ENCODE assay signal across 16 cellular contexts in genomic region chr12:78406213-78406612, GRCh38.
DNase-seq lines count a peak whose midpoint lies in the region; ATAC-seq and TF ChIP-seq lines count a peak whose summit lies in the region.
"Had no signal": no experiment of that assay in that cellular context is flagged by ENCODE, and none has a peak within 500 bp of the region (broad histone marks: within the 10 kb centered on the region; RNA-seq: fewer than 3 reads in every experiment).

No MANE protein-coding gene starts in this region.

- ATAC-seq in GM21723 (IDR thresholded peaks at IDR 0.05; ENCODE audit: unreplicated experiment) = peak; percentile 7
- no peak for ATAC-seq in SK-N-SH treated with all-trans-retinoic acid at 6 μM for 48 hours
- no peak for ATAC-seq in naive thymus-derived CD8-positive, alpha-beta T cell
- ATAC-seq: HepG2, T-cell had no signal

- H3K4me1 Mint-ChIP-seq in naive thymus-derived CD8-positive, alpha-beta T cell = no peaks in the 10 kb centered on the region
- no peaks in the 10 kb centered on the region for H3K4me1 Mint-ChIP-seq in activated CD4-positive, alpha-beta T cell treated with anti-CD3 and anti-CD28 coated beads, Interleukin-2, amount 10 ng/mL, durations not matched to agents 24 days and 14 days
- H3K4me1 Mint-ChIP-seq: T-cell had no signal

- H3K27ac ChIP-seq in HUES6 (ENCODE audit: low read depth, low read length) (0 out of 2 replicates have a peak overlapping the region, but pooled peaks have one; percentile 54), iPS-20b (ENCODE audit: low read length) (no peak overlapping the region)

- H3K9me3 ChIP-seq in HUES6 (ENCODE audit: control insufficient read depth, insufficient read depth, low read depth, low read length) (no peaks in the 10 kb centered on the region), iPS-20b (ENCODE audit: insufficient read depth, low read depth, low read length) (no peaks in the 10 kb centered on the region)
- H3K9me3 ChIP-seq: BLaER1 treated with 17β-estradiol and CSF1 and Interleukin-3, amounts not matched to agents 10 nM and 100 nM had no signal

- DNase-seq in naive thymus-derived CD8-positive, alpha-beta T cell = no peak
- no peak for DNase-seq in NCI-H2081 treated with DMSO at 0.1 percent for 48 hours (lab: John Stamatoyannopoulos, UW)
- no peak for DNase-seq in activated CD4-positive, alpha-beta T cell treated with anti-CD3 and anti-CD28 coated beads, Interleukin-2, amount 10 ng/mL, durations not matched to agents 24 days and 14 days
- DNase-seq: DMS 273 treated with DMSO at 0.1 percent for 48 hours, GOT3, NCI-H1105, NCI-H1694 treated with DMSO at 0.1 percent for 48 hours, NCI-H510A, RPMI8226, T-cell had no signal

- H3K27ac Mint-ChIP-seq in naive thymus-derived CD8-positive, alpha-beta T cell = no peak overlapping the region
- no peak overlapping the region for H3K27ac Mint-ChIP-seq in activated CD4-positive, alpha-beta T cell treated with anti-CD3 and anti-CD28 coated beads, Interleukin-2, amount 10 ng/mL, durations not matched to agents 24 days and 14 days
- H3K27ac Mint-ChIP-seq: T-cell had no signal

- H3K27me3 Mint-ChIP-seq in naive thymus-derived CD8-positive, alpha-beta T cell = no peaks in the 10 kb centered on the region
- no peaks in the 10 kb centered on the region for H3K27me3 Mint-ChIP-seq in activated CD4-positive, alpha-beta T cell treated with anti-CD3 and anti-CD28 coated beads, Interleukin-2, amount 10 ng/mL, durations not matched to agents 24 days and 14 days
- H3K27me3 Mint-ChIP-seq: T-cell had no signal

- no peak overlapping the region for H3K4me3 ChIP-seq in HUES6 (ENCODE audit: low read depth, low read length)
- H3K4me3 ChIP-seq in iPS-20b (ENCODE audit: low read length) = peak overlapping the region; percentile 16; the same call in 1 of the 2 replicates
- H3K4me3 ChIP-seq: BLaER1 treated with 17β-estradiol and CSF1 and Interleukin-3, amounts not matched to agents 10 nM and 100 nM had no signal

- H3K36me3 Mint-ChIP-seq in naive thymus-derived CD8-positive, alpha-beta T cell = no peaks in the 10 kb centered on the region
- no peaks in the 10 kb centered on the region for H3K36me3 Mint-ChIP-seq in activated CD4-positive, alpha-beta T cell treated with anti-CD3 and anti-CD28 coated beads, Interleukin-2, amount 10 ng/mL, durations not matched to agents 24 days and 14 days (ENCODE audit: low read depth)
- H3K36me3 Mint-ChIP-seq: T-cell had no signal

- H3K4me1 ChIP-seq in HUES6 (ENCODE audit: control insufficient read depth, insufficient read depth, low read length) = peaks cover 31% of the 10 kb centered on the region
- peaks cover 32% of the 10 kb centered on the region for H3K4me1 ChIP-seq in iPS-20b (ENCODE audit: insufficient read depth, low read length)

- no peak overlapping the region for H3K4me3 Mint-ChIP-seq in naive thymus-derived CD8-positive, alpha-beta T cell
- H3K4me3 Mint-ChIP-seq in activated CD4-positive, alpha-beta T cell treated with anti-CD3 and anti-CD28 coated beads, Interleukin-2, amount 10 ng/mL, durations not matched to agents 24 days and 14 days = no peak overlapping the region
- H3K4me3 Mint-ChIP-seq: T-cell had no signal

- H3K27me3 ChIP-seq in HUES6 (ENCODE audit: control insufficient read depth, insufficient read depth, low read length) (no peaks in the 10 kb centered on the region), iPS-20b (ENCODE audit: insufficient read depth, low read length) (no peaks in the 10 kb centered on the region)
- H3K27me3 ChIP-seq: BLaER1 treated with 17β-estradiol and CSF1 and Interleukin-3, amounts not matched to agents 10 nM and 100 nM had no signal

- H3K36me3 ChIP-seq in HUES6 (ENCODE audit: control insufficient read depth, insufficient read depth, low read length) = no peaks in the 10 kb centered on the region
- H3K36me3 ChIP-seq in iPS-20b (ENCODE audit: insufficient read depth, low read depth, low read length) = no peaks in the 10 kb centered on the region
- H3K36me3 ChIP-seq: BLaER1 treated with 17β-estradiol and CSF1 and Interleukin-3, amounts not matched to agents 10 nM and 100 nM had no signal

- intact Hi-C loops in activated CD4-positive, alpha-beta T cell treated with anti-CD3 and anti-CD28 coated beads, Interleukin-2, amount 10 ng/mL, durations not matched to agents 24 days and 14 days (cut with micrococcal nuclease) = no loop called here

- POLR2A ChIA-PET in naive thymus-derived CD8-positive, alpha-beta T cell (lab: Charles Lee) = no interaction called here

- peaks cover 0 to 7% (median 0%) of the 10 kb centered on the region in 9 donors for H3K9me3 Mint-ChIP-seq in naive thymus-derived CD8-positive, alpha-beta T cell
- no peaks in the 10 kb centered on the region for H3K9me3 Mint-ChIP-seq in activated CD4-positive, alpha-beta T cell treated with anti-CD3 and anti-CD28 coated beads, Interleukin-2, amount 10 ng/mL, durations not matched to agents 24 days and 14 days

- no peak overlapping the region for H3K9ac ChIP-seq in HUES6 (ENCODE audit: low read length)
- no peak overlapping the region for H3K9ac ChIP-seq in iPS-20b (ENCODE audit: low read depth, low read length)
- H3K9ac ChIP-seq: BLaER1 treated with 17β-estradiol and CSF1 and Interleukin-3, amounts not matched to agents 10 nM and 100 nM had no signal

TF ChIP-seq in SK-N-SH treated with all-trans-retinoic acid at 6 μM for 48 hours, 23 proteins besides CTCF, POLR2A, EP300 and RAD21:
- TF ChIP-seq GLIS3 (CRISPR knock-in tag; IDR thresholded peaks at IDR 0.05) = no peak
- no peak for TF ChIP-seq SNAI2 (CRISPR knock-in tag; IDR thresholded peaks at IDR 0.05)
- TF ChIP-seq, protein P1, sequence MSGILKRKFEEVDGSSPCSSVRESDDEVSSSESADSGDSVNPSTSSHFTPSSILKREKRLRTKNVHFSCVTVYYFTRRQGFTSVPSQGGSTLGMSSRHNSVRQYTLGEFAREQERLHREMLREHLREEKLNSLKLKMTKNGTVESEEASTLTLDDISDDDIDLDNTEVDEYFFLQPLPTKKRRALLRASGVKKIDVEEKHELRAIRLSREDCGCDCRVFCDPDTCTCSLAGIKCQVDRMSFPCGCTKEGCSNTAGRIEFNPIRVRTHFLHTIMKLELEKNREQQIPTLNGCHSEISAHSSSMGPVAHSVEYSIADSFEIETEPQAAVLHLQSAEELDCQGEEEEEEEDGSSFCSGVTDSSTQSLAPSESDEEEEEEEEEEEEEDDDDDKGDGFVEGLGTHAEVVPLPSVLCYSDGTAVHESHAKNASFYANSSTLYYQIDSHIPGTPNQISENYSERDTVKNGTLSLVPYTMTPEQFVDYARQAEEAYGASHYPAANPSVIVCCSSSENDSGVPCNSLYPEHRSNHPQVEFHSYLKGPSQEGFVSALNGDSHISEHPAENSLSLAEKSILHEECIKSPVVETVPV (CRISPR knock-in tag; IDR thresholded peaks at IDR 0.05) = no peak
- TF ChIP-seq ISL1 (CRISPR knock-in tag; IDR thresholded peaks at IDR 0.05) = peak; percentile 14; the same call in 1 of the 2 replicates
- no peak for TF ChIP-seq CREB5 (CRISPR knock-in tag; IDR thresholded peaks at IDR 0.05; ENCODE audit: low read depth)
- TF ChIP-seq ZNF70 (CRISPR knock-in tag; IDR thresholded peaks at IDR 0.05) = no peak
